ENCODE assay signal across 1 cellular context in genomic region chr16:25066747-25067631, GRCh38.
TF ChIP-seq lines count a peak whose summit lies in the region.

No MANE protein-coding gene starts in this region.

TF ChIP-seq in HepG2, 621 proteins besides CTCF, POLR2A, EP300 and RAD21 (continued from another document and continues in another):
- TF ChIP-seq ZHX2 (IDR thresholded peaks at IDR 0.05; ENCODE audit: low read depth), result no peak; the same call in 1 of the 2 replicates
- no peak for TF ChIP-seq ZHX2 (CRISPR knock-in tag; IDR thresholded peaks at IDR 0.05; ENCODE audit: borderline replicate concordance)
- no peak for TF ChIP-seq MEIS1 (CRISPR knock-in tag; IDR thresholded peaks at IDR 0.05; ENCODE audit: borderline replicate concordance)
- no peak for TF ChIP-seq ZNF235 (CRISPR knock-in tag; IDR thresholded peaks at IDR 0.05; ENCODE audit: borderline replicate concordance)
- TF ChIP-seq HBP1 (CRISPR knock-in tag; IDR thresholded peaks at IDR 0.05; ENCODE audit: low read depth), result no peak
- no peak for TF ChIP-seq PRDM4 (CRISPR knock-in tag; IDR thresholded peaks at IDR 0.05; ENCODE audit: borderline replicate concordance)
- no peak for TF ChIP-seq CHD4 (IDR thresholded peaks at IDR 0.05; ENCODE audit: borderline replicate concordance, low read length)
- peak; percentile 16; the same call in 1 of the 2 replicates for TF ChIP-seq FOXO1 (CRISPR knock-in tag; IDR thresholded peaks at IDR 0.05)
- TF ChIP-seq ZNF232 (CRISPR knock-in tag; IDR thresholded peaks at IDR 0.05; ENCODE audit: borderline replicate concordance), result 0 out of 2 replicates have a peak, but pooled peaks have one; percentile 33
- peak; percentile 78 for TF ChIP-seq ERF (CRISPR knock-in tag; IDR thresholded peaks at IDR 0.05)
- peak; percentile 72 for TF ChIP-seq POLR2AphosphoS5 (IDR thresholded peaks at IDR 0.05; ENCODE audit: low read depth, low read length)
- no peak; the same call in 1 of the 2 replicates for TF ChIP-seq MAF1 (CRISPR knock-in tag; IDR thresholded peaks at IDR 0.05; ENCODE audit: borderline replicate concordance)
- TF ChIP-seq ZNF816 (CRISPR knock-in tag; IDR thresholded peaks at IDR 0.05; ENCODE audit: borderline replicate concordance), result no peak
- peak; percentile 22 for TF ChIP-seq FOSL2 (CRISPR knock-in tag; IDR thresholded peaks at IDR 0.05)
- TF ChIP-seq ZNF761 (CRISPR knock-in tag; conservative IDR thresholded peaks at IDR 0.05), result 0 out of 2 replicates have a peak, but pooled peaks have one; percentile 44
- TF ChIP-seq PLSCR1 (CRISPR knock-in tag; IDR thresholded peaks at IDR 0.05; ENCODE audit: borderline replicate concordance), result no peak
- no peak for TF ChIP-seq NR0B2 (CRISPR knock-in tag; IDR thresholded peaks at IDR 0.05)
- TF ChIP-seq E2F5 (CRISPR knock-in tag; conservative IDR thresholded peaks at IDR 0.05), result no peak
- TF ChIP-seq TEF (CRISPR knock-in tag; IDR thresholded peaks at IDR 0.05), result no peak
- peak; percentile 27; the same call in 1 of the 2 replicates for TF ChIP-seq CCDC6 (CRISPR knock-in tag; IDR thresholded peaks at IDR 0.05)
- TF ChIP-seq ZNF329 (CRISPR knock-in tag; IDR thresholded peaks at IDR 0.05; ENCODE audit: low read depth), result peak; percentile 44; the same call in 1 of the 2 replicates
- TF ChIP-seq ZNF331 (CRISPR knock-in tag; IDR thresholded peaks at IDR 0.05), result peak; percentile 69; the same call in 1 of the 2 replicates
- no peak; the same call in 1 of the 2 replicates for TF ChIP-seq HIVEP1 (CRISPR knock-in tag; IDR thresholded peaks at IDR 0.05)
- TF ChIP-seq HOXA5 (CRISPR knock-in tag; IDR thresholded peaks at IDR 0.05), result peak; percentile 25; the same call in 1 of the 2 replicates
- TF ChIP-seq SMAD9 (CRISPR knock-in tag; IDR thresholded peaks at IDR 0.05), result no peak
- peak; percentile 20; the same call in 1 of the 2 replicates for TF ChIP-seq ZBTB25 (CRISPR knock-in tag; IDR thresholded peaks at IDR 0.05)
- TF ChIP-seq TCF7L2 (IDR thresholded peaks at IDR 0.05; ENCODE audit: low read depth, low read length), result no peak
- TF ChIP-seq PLRG1 (conservative IDR thresholded peaks at IDR 0.05), result no peak
- TF ChIP-seq ZNF629 (CRISPR knock-in tag; conservative IDR thresholded peaks at IDR 0.05), result no peak
- TF ChIP-seq NBN (conservative IDR thresholded peaks at IDR 0.05), result no peak
- peak; percentile 78; the same call in 1 of the 2 replicates for TF ChIP-seq SRY (CRISPR knock-in tag; IDR thresholded peaks at IDR 0.05)
- TF ChIP-seq SALL2 (CRISPR knock-in tag; IDR thresholded peaks at IDR 0.05), result peak; percentile 74
- no peak for TF ChIP-seq BRCA1 (CRISPR knock-in tag; IDR thresholded peaks at IDR 0.05)
- TF ChIP-seq FOXA3 (CRISPR knock-in tag; IDR thresholded peaks at IDR 0.05), result no peak
- TF ChIP-seq KDM3A (CRISPR knock-in tag; IDR thresholded peaks at IDR 0.05; ENCODE audit: low read depth), result 0 out of 2 replicates have a peak, but pooled peaks have one; percentile 38
- no peak for TF ChIP-seq RXRB (CRISPR knock-in tag; IDR thresholded peaks at IDR 0.05; ENCODE audit: borderline replicate concordance)
- TF ChIP-seq ZNF382 (CRISPR knock-in tag; IDR thresholded peaks at IDR 0.05; ENCODE audit: borderline replicate concordance), result no peak
- peak in 1 of 2 experiments; percentile 42; a peak in 2 of 4 replicates for TF ChIP-seq KLF16 (CRISPR knock-in tag; IDR thresholded peaks at IDR 0.05)
- no peak for TF ChIP-seq ATF4 (CRISPR knock-in tag; IDR thresholded peaks at IDR 0.05)
- no peak for TF ChIP-seq SYNCRIP (IDR thresholded peaks at IDR 0.05; ENCODE audit: insufficient read depth, low read depth, low read length)
- TF ChIP-seq SP140L (CRISPR knock-in tag; IDR thresholded peaks at IDR 0.05; ENCODE audit: borderline replicate concordance), result no peak
- TF ChIP-seq RFX3 (CRISPR knock-in tag; IDR thresholded peaks at IDR 0.05), result no peak
- TF ChIP-seq BCLAF1 (IDR thresholded peaks at IDR 0.05), result no peak
- TF ChIP-seq MLX (CRISPR knock-in tag; IDR thresholded peaks at IDR 0.05), result no peak
- TF ChIP-seq DRAP1 (CRISPR knock-in tag; IDR thresholded peaks at IDR 0.05), result peak; percentile 33; the same call in 1 of the 2 replicates
